ENCODE assay signal across 8 cellular contexts in the genomic region with DNA sequence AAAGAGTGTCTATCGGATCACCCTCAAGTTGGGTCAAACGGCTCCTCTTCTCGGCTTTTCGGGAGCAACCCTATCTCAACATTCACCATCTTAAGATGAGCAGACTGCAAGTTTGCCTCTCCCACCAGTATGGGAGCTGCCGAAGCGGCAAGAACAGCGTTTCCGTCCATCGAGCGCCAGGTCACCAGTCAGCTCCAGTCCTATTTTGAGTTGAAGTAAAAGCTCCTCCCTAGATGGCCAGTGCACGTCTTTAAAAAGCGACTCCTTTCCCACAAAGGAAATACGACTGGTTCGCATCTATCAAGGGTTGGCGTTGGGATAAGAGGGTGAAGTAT. TPM values are rescaled to one million over a fixed set of nuclear protein-coding genes. Genes with fewer than 3 reads are reported as not detected.
DNase-seq lines count a peak whose midpoint lies in the region; ATAC-seq and TF ChIP-seq lines count a peak whose summit lies in the region.

No MANE protein-coding gene starts in this region.

- peak overlapping the region; percentile 97 for H3K4me3 ChIP-seq in retinal pigment epithelial cell (ENCODE audit: low read length)

- intact Hi-C loops in Right ventricle myocardium superior (cut with DNase I): no loop called here

- DNase-seq in GF-D8 (lab: John Stamatoyannopoulos, UW) (peak; percentile 82), Right ventricle myocardium superior (peak; percentile 72), retinal pigment epithelial cell (ENCODE audit: low read depth) (no peak), NCI-H774 (lab: John Stamatoyannopoulos, UW) (no peak)
- DNase-seq in activated CD4-positive, CD25-positive, alpha-beta regulatory T cell treated with anti-CD3 and anti-CD28 coated beads, Interleukin-2, amount 50 U/mL, for 72 hours: peak; percentile 62
- no peak for DNase-seq in stimulated activated CD4-positive, alpha-beta T cell treated with anti-CD3 and anti-CD28 coated beads, Interleukin-4, amount 100 ng/mL, for 1 hour

- ATAC-seq in GM19468 (IDR thresholded peaks at IDR 0.05; ENCODE audit: extremely low read depth, unreplicated experiment): peak; percentile 59
- peak; percentile 55 for ATAC-seq in HG03520 (IDR thresholded peaks at IDR 0.05; ENCODE audit: unreplicated experiment)
- peak; percentile 75 for ATAC-seq in Right ventricle myocardium superior (ENCODE audit: poor library complexity)

- TF ChIP-seq CTCF in retinal pigment epithelial cell (conservative IDR thresholded peaks at IDR 0.05; ENCODE audit: low read depth, low read length): no peak

RNA-seq across cellular contexts. Expression of gene U2SURP, which starts 0.4 kb away (rescaled TPM):
- total RNA-seq in Right ventricle myocardium superior: 39.8 TPM

RNA-seq across cellular contexts. Expression of gene PAQR9, which starts 37.5 kb away (rescaled TPM):
- total RNA-seq in Right ventricle myocardium superior: 10.6 TPM

Comparison
In these comparisons a context has a peak if more than half of its experiments do, and no peak if none do; other contexts are left out.
1. DNase-seq: peak in GF-D8 (single experiment), activated CD4-positive, CD25-positive, alpha-beta regulatory T cell treated with anti-CD3 and anti-CD28 coated beads, Interleukin-2, amount 50 U/mL, for 72 hours (single experiment) and Right ventricle myocardium superior (single experiment); none in retinal pigment epithelial cell (single experiment), NCI-H774 (single experiment) and stimulated activated CD4-positive, alpha-beta T cell treated with anti-CD3 and anti-CD28 coated beads, Interleukin-4, amount 100 ng/mL, for 1 hour (single experiment).
2. Peak in every context shown above with its lines, with median percentiles within 50 percentile points of each other: ATAC-seq.